In the genomic region with DNA sequence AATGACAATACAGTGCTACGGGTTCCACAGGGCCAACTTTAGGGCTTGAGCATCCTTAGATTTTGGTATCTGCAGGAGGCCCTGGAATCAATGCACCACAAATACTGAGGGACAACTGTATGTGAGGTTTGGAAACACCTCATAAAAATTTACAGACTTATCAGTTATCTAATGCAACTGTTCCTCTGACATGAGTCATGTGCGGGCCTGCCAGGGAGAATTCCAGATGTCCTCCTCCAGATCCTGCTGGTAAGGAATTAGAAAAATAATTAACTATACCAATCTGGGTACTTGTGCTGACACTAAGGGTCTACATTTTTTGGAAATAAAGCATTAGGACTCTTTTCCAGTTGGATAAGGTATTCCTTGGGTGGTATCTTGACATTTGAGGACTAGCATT, we compare ENCODE assay signal across 16 cellular contexts.
DNase-seq lines count a peak whose midpoint lies in the region; ATAC-seq and TF ChIP-seq lines count a peak whose summit lies in the region.
"Had no signal": no experiment of that assay in that cellular context is flagged by ENCODE, and none has a peak within 500 bp of the region (broad histone marks: within the 10 kb centered on the region; RNA-seq: fewer than 3 reads in every experiment).

No MANE protein-coding gene starts in this region.

- no peaks in the 10 kb centered on the region for H4K20me1 ChIP-seq in GM23248 (ENCODE audit: insufficient read depth)

- H3F3A ChIP-seq in GM23248 (ENCODE audit: insufficient read depth): no peaks in the 10 kb centered on the region

- intact Hi-C loops in posterior vena cava (cut with DNase I) (no loop called here), Right ventricle myocardium superior (cut with DNase I) (no loop called here)

- H3K27ac ChIP-seq in GM23248: no peak overlapping the region
- H3K27ac ChIP-seq: tibial nerve had no signal

- H3K27me3 ChIP-seq in GM23248 (replicated peaks; ENCODE audit: insufficient read depth): peaks cover 40% of the 10 kb centered on the region
- H3K27me3 ChIP-seq: tibial nerve had no signal

- H3K9me2 ChIP-seq in GM23248 (ENCODE audit: insufficient read depth): no peaks in the 10 kb centered on the region

- no peak overlapping the region for H3K4me2 ChIP-seq in GM23248 (ENCODE audit: unreplicated experiment)

- 49 to 56% methylated on average over 2 of the region's 2 CpGs for WGBS in GM23248 (ENCODE audit: low coverage in 1 of 2, low lambda C conversion rate in 2 of 2, missing lambda C conversion rate in 2 of 2), 2 experiments

- H2AFZ ChIP-seq in GM23248: no peak overlapping the region

- H3K4me3 ChIP-seq in GM23248 (no peak overlapping the region), epithelial cell of esophagus (ENCODE audit: low read length) (no peak overlapping the region)
- H3K4me3 ChIP-seq: tibial nerve had no signal

- no peak for TF ChIP-seq CTCF in epithelial cell of esophagus (IDR thresholded peaks at IDR 0.05; ENCODE audit: insufficient read depth, low read depth, low read length, missing control alignments)

- peak; percentile 56 for DNase-seq in GM23248
- peak; percentile 16 for DNase-seq in RPMI7951 (ENCODE audit: low read depth)
- DNase-seq in epithelial cell of esophagus (ENCODE audit: low read depth): peak; percentile 53
- DNase-seq in renal cortical epithelial cell (ENCODE audit: low read depth): peak; percentile 63
- DNase-seq in NCI-H2227 (lab: John Stamatoyannopoulos, UW; ENCODE audit: unreplicated experiment): no peak
- DNase-seq in hepatic stellate cell (ENCODE audit: low spot score): no peak
- no peak for DNase-seq in posterior vena cava (ENCODE audit: low spot score)
- DNase-seq in Right ventricle myocardium superior: no peak
- DNase-seq: activated CD4-positive, alpha-beta memory T cell treated with anti-CD3 and anti-CD28 coated beads for 36 hours; activated naive CD8-positive, alpha-beta T cell treated with anti-CD3 and anti-CD28 coated beads, Interleukin-2, amount 10 ng/mL, durations not matched to agents 7 days and 5 days; activated T-cell treated with anti-CD3 and anti-CD28 coated beads, Interleukin-2, amount 50 U/mL, for 72 hours; CD4-positive, alpha-beta memory T cell; hippocampal formation; left colon; NCI-H510A treated with DMSO at 0.1 percent for 48 hours had no signal

- H3K9ac ChIP-seq in GM23248: no peak overlapping the region

- no peaks in the 10 kb centered on the region for H3K9me3 ChIP-seq in GM23248 (ENCODE audit: low read depth)

- ATAC-seq in Right ventricle myocardium superior (ENCODE audit: poor library complexity): no peak
- ATAC-seq: activated T-cell treated with anti-CD3 and anti-CD28 coated beads, Interleukin-2, amount 50 U/mL, for 72 hours; left colon had no signal

- no peaks in the 10 kb centered on the region for H3K36me3 ChIP-seq in GM23248 (ENCODE audit: low read depth)
- H3K36me3 ChIP-seq: tibial nerve had no signal

- in situ Hi-C loops in GM23248 (cut with MboI): no loop called here

- no peaks in the 10 kb centered on the region for H3K79me2 ChIP-seq in GM23248 (ENCODE audit: insufficient read depth)

- H3K4me1 ChIP-seq in GM23248 (ENCODE audit: insufficient read depth): peaks cover 7% of the 10 kb centered on the region

Comparison
In these comparisons a context has a peak if more than half of its experiments do, and no peak if none do; other contexts are left out.
1. DNase-seq: peak in GM23248 (single experiment), RPMI7951 (single experiment), epithelial cell of esophagus (single experiment) and renal cortical epithelial cell (single experiment); none in NCI-H2227 (single experiment), hepatic stellate cell (single experiment), posterior vena cava (single experiment) and Right ventricle myocardium superior (single experiment).